10 cellular contexts compared by ENCODE assay signal in genomic region chr22:38760477-38761201, GRCh38. TPM values are rescaled to one million over a fixed set of nuclear protein-coding genes. Genes with fewer than 3 reads are reported as not detected.
A peak's percentile ranks its signal among the peaks of the same experiment; 100 is the strongest.
DNase-seq lines count a peak whose midpoint lies in the region; ATAC-seq and TF ChIP-seq lines count a peak whose summit lies in the region.
"Had no signal": no experiment of that assay in that cellular context is flagged by ENCODE, and none has a peak within 500 bp of the region (broad histone marks: within the 10 kb centered on the region; RNA-seq: fewer than 3 reads in every experiment).

No MANE protein-coding gene starts in this region.

- no peak for ATAC-seq in CD4-positive, alpha-beta T cell (ENCODE audit: poor library complexity)
- ATAC-seq in Panc1, result 0 out of 2 replicates have a peak, but pooled peaks have one; percentile 41
- ATAC-seq: upper lobe of right lung had no signal

- H3K4me3 Mint-ChIP-seq in CD4-positive, alpha-beta T cell, result no peak overlapping the region
- H3K4me3 Mint-ChIP-seq in osteocyte (ENCODE audit: unreplicated experiment), result no peak overlapping the region

- no peak overlapping the region for H3K27ac ChIP-seq in CD4-positive, alpha-beta T cell (ENCODE audit: low read depth, low read length)
- no peak overlapping the region for H3K27ac ChIP-seq in Panc1 (ENCODE audit: low read length)
- no peak overlapping the region for H3K27ac ChIP-seq in hepatocyte
- H3K27ac ChIP-seq: upper lobe of right lung had no signal

- no peaks in the 10 kb centered on the region for H4K20me1 ChIP-seq in hepatocyte (ENCODE audit: insufficient read depth, poor library complexity, severe bottlenecking)

- BruUV-seq in Panc1 (replicated peaks; lab: Mats Ljungman, UMichigan), result no TSS peak

- H3K36me3 ChIP-seq in Panc1 (ENCODE audit: control insufficient read depth, insufficient read depth, low read length), result no peaks in the 10 kb centered on the region
- H3K36me3 ChIP-seq in hepatocyte (replicated peaks; ENCODE audit: insufficient read depth, low read depth), result no peaks in the 10 kb centered on the region
- no peaks in the 10 kb centered on the region for H3K36me3 ChIP-seq in HAP-1 (replicated peaks)
- H3K36me3 ChIP-seq: upper lobe of right lung had no signal

- H3K9me3 ChIP-seq in CD4-positive, alpha-beta T cell (ENCODE audit: control insufficient read depth, low read length), result no peaks in the 10 kb centered on the region
- H3K9me3 ChIP-seq in Panc1 (ENCODE audit: control insufficient read depth, insufficient read depth, low read depth, low read length) (no peaks in the 10 kb centered on the region), hepatocyte (ENCODE audit: low read depth) (no peaks in the 10 kb centered on the region), HAP-1 (no peaks in the 10 kb centered on the region)
- H3K9me3 ChIP-seq: upper lobe of right lung had no signal

- intact Hi-C loops in CD4-positive, alpha-beta T cell (cut with DNase I, micrococcal nuclease), result no loop called here
- intact Hi-C loops in Panc1 (cut with micrococcal nuclease; ENCODE audit: unreplicated experiment), result no loop called here

- WGBS in hepatocyte (ENCODE audit: low lambda C conversion rate, missing lambda C conversion rate), result 81% methylated on average over 9 of the region's 12 CpGs

- H3K4me1 Mint-ChIP-seq in CD4-positive, alpha-beta T cell (ENCODE audit: low read depth), result peaks cover 36% of the 10 kb centered on the region
- peaks cover 31% of the 10 kb centered on the region for H3K4me1 Mint-ChIP-seq in osteocyte (ENCODE audit: unreplicated experiment)

- no peak for DNase-seq in CD4-positive, alpha-beta T cell
- peak; percentile 58 for DNase-seq in HT1080 (ENCODE audit: low read depth)
- no peak for DNase-seq in Panc1 (ENCODE audit: low read depth, low spot score)
- peak; percentile 78 for DNase-seq in hepatic stellate cell (ENCODE audit: low spot score)
- no peak for DNase-seq in hepatocyte (ENCODE audit: low spot score)
- DNase-seq in HAP-1 (ENCODE audit: low spot score in 2 of 2), result no peak
- no peak for DNase-seq in osteocyte (ENCODE audit: extremely low spot score, unreplicated experiment)
- DNase-seq in HT-29 (ENCODE audit: low spot score), result no peak
- DNase-seq: activated gamma-delta T cell, upper lobe of right lung had no signal

- H3K9me3 Mint-ChIP-seq in CD4-positive, alpha-beta T cell, result no peaks in the 10 kb centered on the region
- no peaks in the 10 kb centered on the region for H3K9me3 Mint-ChIP-seq in osteocyte (ENCODE audit: unreplicated experiment)

- in situ Hi-C loops in Panc1 (cut with HindIII; ENCODE audit: low pct_unique_long_range_greater_than_20kb, low sequenced_read_pairs), result no loop called here
- in situ Hi-C loops in HAP-1 (cut with MboI; ENCODE audit: low sequenced_read_pairs), result no loop called here

- H3K27ac Mint-ChIP-seq in CD4-positive, alpha-beta T cell, result peak overlapping the region; percentile 44
- no peak overlapping the region for H3K27ac Mint-ChIP-seq in osteocyte (ENCODE audit: unreplicated experiment)

- H3K4me1 ChIP-seq in Panc1 (ENCODE audit: control insufficient read depth, insufficient read depth, low read length) (peaks cover 3% of the 10 kb centered on the region; the same call in 1 of the 2 replicates), hepatocyte (ENCODE audit: insufficient read depth) (peaks cover 8% of the 10 kb centered on the region), HAP-1 (peaks cover 14% of the 10 kb centered on the region)

- H3K4me2 ChIP-seq in hepatocyte, result no peak overlapping the region

- CTCF ChIA-PET in CD4-positive, alpha-beta T cell (lab: Charles Lee), result interaction anchor here (1.9 kb wide), 1 partner anchor 110 kb away, joined by 4 read pairs; no protein-coding TSS in a partner anchor
- CTCF ChIA-PET in Panc1 (lab: Charles Lee), result no interaction called here

- no peaks in the 10 kb centered on the region for H3K9me2 ChIP-seq in hepatocyte (replicated peaks; ENCODE audit: insufficient read depth)

- no peaks in the 10 kb centered on the region for H3K27me3 Mint-ChIP-seq in CD4-positive, alpha-beta T cell
- no peaks in the 10 kb centered on the region for H3K27me3 Mint-ChIP-seq in osteocyte (ENCODE audit: unreplicated experiment)

- no peak overlapping the region for H2AFZ ChIP-seq in hepatocyte

- no peak for TF ChIP-seq CTCF in CD4-positive, alpha-beta T cell (IDR thresholded peaks at IDR 0.05)
- TF ChIP-seq CTCF in Panc1 (IDR thresholded peaks at IDR 0.05) (no peak), hepatocyte (IDR thresholded peaks at IDR 0.05; ENCODE audit: poor library complexity) (no peak), osteocyte (IDR thresholded peaks at IDR 0.05) (no peak)

- H3K27me3 ChIP-seq in CD4-positive, alpha-beta T cell (ENCODE audit: control insufficient read depth, insufficient read depth, low read length), result no peaks in the 10 kb centered on the region
- H3K27me3 ChIP-seq in Panc1 (ENCODE audit: control insufficient read depth, insufficient read depth, low read length), result no peaks in the 10 kb centered on the region
- no peaks in the 10 kb centered on the region for H3K27me3 ChIP-seq in hepatocyte
- no peaks in the 10 kb centered on the region for H3K27me3 ChIP-seq in HAP-1 (ENCODE audit: low read depth)
- H3K27me3 ChIP-seq: upper lobe of right lung had no signal

- H3K79me2 ChIP-seq in hepatocyte, result no peaks in the 10 kb centered on the region

- peaks cover 4% of the 10 kb centered on the region for H3K36me3 Mint-ChIP-seq in CD4-positive, alpha-beta T cell (ENCODE audit: low read depth)
- H3K36me3 Mint-ChIP-seq in osteocyte (ENCODE audit: unreplicated experiment), result no peaks in the 10 kb centered on the region

- H3K4me3 ChIP-seq in Panc1 (ENCODE audit: low read depth in 2 of 2, low read length in 2 of 2), result no peak overlapping the region
- H3K4me3 ChIP-seq in hepatocyte, result no peak overlapping the region
- no peak overlapping the region for H3K4me3 ChIP-seq in HAP-1
- H3K4me3 ChIP-seq: upper lobe of right lung had no signal

- POLR2A ChIA-PET in CD4-positive, alpha-beta T cell (lab: Charles Lee), result interaction anchor here (25.2 kb wide), 1 partner anchor 27 kb away, joined by 752 read pairs; no protein-coding TSS in a partner anchor
- POLR2A ChIA-PET in Panc1 (lab: Charles Lee), result interaction anchor here (0.7 kb wide), 1 partner anchor 23 kb away, joined by 4 read pairs; no protein-coding TSS in a partner anchor

RNA-seq across cellular contexts. Expression of gene SUN2, which starts 4.8 kb away (rescaled TPM):
- 100 to 1,000 TPM; 440 to 453 TPM for total RNA-seq in CD4-positive, alpha-beta T cell
- 84.8 and 87.9 TPM in 2 replicates for total RNA-seq in HT1080 (2014; rRNA removed; shearing (Covaris generic))
- 87.3 and 90.0 TPM in 2 replicates for polyA plus RNA-seq in HT1080 (2015; cell fraction: cytosol; rRNA removed)
- 231 and 236 TPM in 2 replicates for polyA plus RNA-seq in HT1080 (2015; cell fraction: nucleus; rRNA removed)
- 45.1 TPM for total RNA-seq in Panc1 (2021; ENCODE audit: unreplicated experiment)
- polyA plus RNA-seq in Panc1 (2012; ENCODE audit: insufficient read length), result 46.4 TPM
- total RNA-seq in hepatocyte, result 52.4 and 56.1 TPM in 2 replicates
- 55.9 and 70.8 TPM in 2 replicates for polyA plus RNA-seq in hepatocyte
- total RNA-seq in osteocyte, result 148 and 151 TPM in 2 replicates
- total RNA-seq in HT-29 (2014; rRNA removed; shearing (Covaris generic)), result 101 and 110 TPM in 2 replicates

RNA-seq across cellular contexts. Expression of gene DNAL4, which starts 33.3 kb away (rescaled TPM):
- total RNA-seq in CD4-positive, alpha-beta T cell, result 1 to 10 TPM; 1.9 to 2.7 TPM
- total RNA-seq in HT1080 (2014; rRNA removed; shearing (Covaris generic)), result 3.1 and 6.9 TPM in 2 replicates
- 10.7 and 17.4 TPM in 2 replicates for polyA plus RNA-seq in HT1080 (2015; cell fraction: cytosol; rRNA removed)
- 6.5 and 7.6 TPM in 2 replicates for polyA plus RNA-seq in HT1080 (2015; cell fraction: nucleus; rRNA removed)
- total RNA-seq in Panc1 (2021; ENCODE audit: unreplicated experiment) (10.5 TPM), hepatocyte (11.9 and 15.5 TPM in 2 replicates), osteocyte (16.4 and 17.0 TPM in 2 replicates)
- 21.8 TPM for polyA plus RNA-seq in Panc1 (2012; ENCODE audit: insufficient read length)
- 19.3 and 21.5 TPM in 2 replicates for polyA plus RNA-seq in hepatocyte
- 11.3 and 14.4 TPM in 2 replicates for total RNA-seq in HT-29 (2014; rRNA removed; shearing (Covaris generic))

RNA-seq across cellular contexts. Expression of gene GTPBP1, which starts 54.9 kb away (rescaled TPM):
- 100 to 1,000 TPM; 263 to 272 TPM for total RNA-seq in CD4-positive, alpha-beta T cell
- total RNA-seq in HT1080 (2014; rRNA removed; shearing (Covaris generic)), result 24.8 and 28.8 TPM in 2 replicates
- polyA plus RNA-seq in HT1080 (2015; cell fraction: cytosol; rRNA removed), result 26.9 and 31.2 TPM in 2 replicates
- polyA plus RNA-seq in HT1080 (2015; cell fraction: nucleus; rRNA removed), result 67.7 and 79.0 TPM in 2 replicates
- total RNA-seq in Panc1 (2021; ENCODE audit: unreplicated experiment) (25.5 TPM), hepatocyte (26.0 and 36.8 TPM in 2 replicates), osteocyte (67.4 and 68.8 TPM in 2 replicates)
- polyA plus RNA-seq in Panc1 (2012; ENCODE audit: insufficient read length), result 19.5 TPM
- polyA plus RNA-seq in hepatocyte, result 28.6 and 30.8 TPM in 2 replicates
- total RNA-seq in HT-29 (2014; rRNA removed; shearing (Covaris generic)), result 53.8 and 54.9 TPM in 2 replicates

RNA-seq across cellular contexts. Expression of gene JOSD1, which starts 59.9 kb away (rescaled TPM):
- 100 to 1,000 TPM; 303 to 307 TPM for total RNA-seq in CD4-positive, alpha-beta T cell
- 47.1 and 57.2 TPM in 2 replicates for total RNA-seq in HT1080 (2014; rRNA removed; shearing (Covaris generic))
- polyA plus RNA-seq in HT1080 (2015; cell fraction: cytosol; rRNA removed), result 50.7 and 52.2 TPM in 2 replicates
- polyA plus RNA-seq in HT1080 (2015; cell fraction: nucleus; rRNA removed), result 31.1 and 39.8 TPM in 2 replicates
- 35.1 TPM for total RNA-seq in Panc1 (2021; ENCODE audit: unreplicated experiment)
- 34.5 TPM for polyA plus RNA-seq in Panc1 (2012; ENCODE audit: insufficient read length)
- total RNA-seq in hepatocyte, result 76.0 and 104 TPM in 2 replicates
- 15.8 and 18.6 TPM in 2 replicates for polyA plus RNA-seq in hepatocyte
- 78.6 and 85.5 TPM in 2 replicates for total RNA-seq in osteocyte
- total RNA-seq in HT-29 (2014; rRNA removed; shearing (Covaris generic)), result 60.5 and 79.2 TPM in 2 replicates

Comparison
In these comparisons a context has a peak if more than half of its experiments do, and no peak if none do; other contexts are left out.
1. DNase-seq: peak in HT1080 (single experiment) and hepatic stellate cell (single experiment); none in CD4-positive, alpha-beta T cell (0 of 10), Panc1 (single experiment), hepatocyte (single experiment), HAP-1 (0 of 2), osteocyte (single experiment) and HT-29 (single experiment).